30 cellular contexts compared by ENCODE assay signal in genomic region chr19:1816530-1817298, GRCh38. TPM values are rescaled to one million over a fixed set of nuclear protein-coding genes. Genes with fewer than 3 reads are reported as not detected.
"Had no signal": no experiment of that assay in that cellular context is flagged by ENCODE, and none has a peak within 500 bp of the region (broad histone marks: within the 10 kb centered on the region; RNA-seq: fewer than 3 reads in every experiment).

No MANE protein-coding gene starts in this region.

- H3K27me3 Mint-ChIP-seq: activated CD4-positive, alpha-beta memory T cell treated with anti-CD3 and anti-CD28 coated beads, Interleukin-2, amount 10 ng/mL, durations not matched to agents 7 days and 5 days; activated CD4-positive, alpha-beta T cell treated with anti-CD3 and anti-CD28 coated beads, Interleukin-2, amount 10 ng/mL, durations not matched to agents 7 days and 5 days; activated naive CD4-positive, alpha-beta T cell treated with anti-CD3 and anti-CD28 coated beads, Interleukin-2, amount 10 ng/mL, durations not matched to agents 7 days and 5 days; activated naive CD8-positive, alpha-beta T cell treated with anti-CD3 and anti-CD28 coated beads, Interleukin-2, amount 10 ng/mL, durations not matched to agents 7 days and 5 days; activated T-cell treated with anti-CD3 and anti-CD28 coated beads, Interleukin-2, amount 50 U/mL, for 24 hours; brain had no signal

- H3K9me3 Mint-ChIP-seq: activated CD4-positive, alpha-beta memory T cell treated with anti-CD3 and anti-CD28 coated beads, Interleukin-2, amount 10 ng/mL, durations not matched to agents 7 days and 5 days; activated CD4-positive, alpha-beta T cell treated with anti-CD3 and anti-CD28 coated beads, Interleukin-2, amount 10 ng/mL, durations not matched to agents 7 days and 5 days; activated naive CD4-positive, alpha-beta T cell treated with anti-CD3 and anti-CD28 coated beads, Interleukin-2, amount 10 ng/mL, durations not matched to agents 7 days and 5 days; activated naive CD4-positive, alpha-beta T cell treated with anti-CD3 and anti-CD28 coated beads, Interleukin-2, amount 50 U/mL, for 72 hours; activated naive CD8-positive, alpha-beta T cell treated with anti-CD3 and anti-CD28 coated beads, Interleukin-2, amount 10 ng/mL, durations not matched to agents 7 days and 5 days; activated T-cell treated with anti-CD3 and anti-CD28 coated beads, Interleukin-2, amount 50 U/mL, for 24 hours; activated T-cell treated with anti-CD3 and anti-CD28 coated beads, Interleukin-2, amount 50 U/mL, for 72 hours; WTC11 had no signal

- DNase-seq: activated CD4-positive, alpha-beta memory T cell treated with anti-CD3 and anti-CD28 coated beads, Interleukin-2, amount 10 ng/mL, durations not matched to agents 7 days and 5 days; activated CD4-positive, alpha-beta T cell treated with anti-CD3 and anti-CD28 coated beads for 1 hour; activated CD4-positive, alpha-beta T cell treated with anti-CD3 and anti-CD28 coated beads for 4 hours; activated CD4-positive, alpha-beta T cell treated with anti-CD3 and anti-CD28 coated beads, Interleukin-2, amount 10 ng/mL, durations not matched to agents 7 days and 5 days; activated CD4-positive, alpha-beta T cell treated with anti-CD3 and anti-CD28 coated beads, Interleukin-2, amount 50 U/mL, for 4 hours; activated CD8-positive, alpha-beta memory T cell treated with anti-CD3 and anti-CD28 coated beads, Interleukin-2, amount 50 U/mL, for 48 hours; activated gamma-delta T cell; activated naive CD4-positive, alpha-beta T cell; activated naive CD4-positive, alpha-beta T cell treated with anti-CD3 and anti-CD28 coated beads, Interleukin-2, amount 10 ng/mL, durations not matched to agents 7 days and 5 days; activated naive CD8-positive, alpha-beta T cell treated with anti-CD3 and anti-CD28 coated beads, Interleukin-2, amount 10 ng/mL, durations not matched to agents 7 days and 5 days; activated T-cell treated with anti-CD3 and anti-CD28 coated beads for 4 hours; activated T-cell treated with anti-CD3 and anti-CD28 coated beads, Interleukin-2, amount 50 U/mL, for 24 hours; activated T-cell treated with anti-CD3 and anti-CD28 coated beads, Interleukin-2, amount 50 U/mL, for 72 hours; central memory CD4-positive, alpha-beta T cell; cerebellar nuclear complex; colonic mucosa; effector CD8-positive, alpha-beta T cell; foreskin fibroblast; heart right ventricle; T-helper 2 cell had no signal

- FAIRE-seq: endometrium, frontal cortex had no signal

- ATAC-seq: activated naive CD4-positive, alpha-beta T cell treated with anti-CD3 and anti-CD28 coated beads, Interleukin-2, amount 50 U/mL, for 72 hours; activated T-cell treated with anti-CD3 and anti-CD28 coated beads, Interleukin-2, amount 50 U/mL, for 72 hours; esophagus mucosa; WTC11 had no signal

- H3K27me3 ChIP-seq: ascending aorta, breast epithelium, cardiac muscle cell, colonic mucosa, heart right ventricle had no signal

- H3K4me3 ChIP-seq: ascending aorta, breast epithelium, cardiac muscle cell, colonic mucosa, heart right ventricle had no signal

- H3K9me3 ChIP-seq: ascending aorta, breast epithelium, colonic mucosa, heart right ventricle had no signal

- H3K27ac ChIP-seq: ascending aorta, breast epithelium, cardiac muscle cell, colonic mucosa, VCaP had no signal

- H3K27ac Mint-ChIP-seq: activated CD4-positive, alpha-beta memory T cell treated with anti-CD3 and anti-CD28 coated beads, Interleukin-2, amount 10 ng/mL, durations not matched to agents 7 days and 5 days; activated CD4-positive, alpha-beta T cell treated with anti-CD3 and anti-CD28 coated beads, Interleukin-2, amount 10 ng/mL, durations not matched to agents 7 days and 5 days; activated naive CD4-positive, alpha-beta T cell treated with anti-CD3 and anti-CD28 coated beads, Interleukin-2, amount 10 ng/mL, durations not matched to agents 7 days and 5 days; activated naive CD4-positive, alpha-beta T cell treated with anti-CD3 and anti-CD28 coated beads, Interleukin-2, amount 50 U/mL, for 72 hours; activated naive CD8-positive, alpha-beta T cell treated with anti-CD3 and anti-CD28 coated beads, Interleukin-2, amount 10 ng/mL, durations not matched to agents 7 days and 5 days; activated T-cell treated with anti-CD3 and anti-CD28 coated beads, Interleukin-2, amount 50 U/mL, for 24 hours; activated T-cell treated with anti-CD3 and anti-CD28 coated beads, Interleukin-2, amount 50 U/mL, for 72 hours; brain; WTC11 had no signal

- H3K4me3 Mint-ChIP-seq: activated CD4-positive, alpha-beta memory T cell treated with anti-CD3 and anti-CD28 coated beads, Interleukin-2, amount 10 ng/mL, durations not matched to agents 7 days and 5 days; activated CD4-positive, alpha-beta T cell treated with anti-CD3 and anti-CD28 coated beads, Interleukin-2, amount 10 ng/mL, durations not matched to agents 7 days and 5 days; activated naive CD4-positive, alpha-beta T cell treated with anti-CD3 and anti-CD28 coated beads, Interleukin-2, amount 10 ng/mL, durations not matched to agents 7 days and 5 days; activated naive CD8-positive, alpha-beta T cell treated with anti-CD3 and anti-CD28 coated beads, Interleukin-2, amount 10 ng/mL, durations not matched to agents 7 days and 5 days; activated T-cell treated with anti-CD3 and anti-CD28 coated beads, Interleukin-2, amount 50 U/mL, for 24 hours; activated T-cell treated with anti-CD3 and anti-CD28 coated beads, Interleukin-2, amount 50 U/mL, for 72 hours; brain; WTC11 had no signal

RNA-seq across cellular contexts. Expression of gene ATP8B3, which starts 4.6 kb away (rescaled TPM):
- total RNA-seq: frontal cortex had no signal
